ENCODE assay signal across 1 cellular context in the genomic region with DNA sequence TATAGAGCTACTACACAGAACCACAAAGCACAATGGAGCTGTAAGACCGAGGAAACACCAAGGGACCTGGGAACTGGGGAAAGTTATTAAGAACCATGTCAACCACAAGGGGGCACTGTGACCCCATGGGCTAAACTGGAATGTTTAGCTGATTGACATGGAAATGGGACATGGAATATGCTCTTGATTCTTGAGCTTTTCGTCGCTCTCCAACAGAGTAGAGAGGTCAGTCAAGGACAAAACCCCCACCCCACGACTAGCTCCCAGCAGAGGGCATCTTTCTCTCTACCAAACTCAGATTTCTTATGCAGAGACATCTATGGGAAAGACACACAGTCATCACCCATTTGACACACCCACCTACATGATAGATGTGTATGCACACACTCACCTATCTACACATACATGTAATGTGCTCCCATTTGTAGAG.
A peak's percentile ranks its signal among the peaks of the same experiment; 100 is the strongest.
TF ChIP-seq lines count a peak whose summit lies in the region.

No MANE protein-coding gene starts in this region.

TF ChIP-seq in HepG2, 621 proteins besides CTCF, POLR2A, EP300 and RAD21 (continued from another document and continues in another):
- TF ChIP-seq, protein P1, sequence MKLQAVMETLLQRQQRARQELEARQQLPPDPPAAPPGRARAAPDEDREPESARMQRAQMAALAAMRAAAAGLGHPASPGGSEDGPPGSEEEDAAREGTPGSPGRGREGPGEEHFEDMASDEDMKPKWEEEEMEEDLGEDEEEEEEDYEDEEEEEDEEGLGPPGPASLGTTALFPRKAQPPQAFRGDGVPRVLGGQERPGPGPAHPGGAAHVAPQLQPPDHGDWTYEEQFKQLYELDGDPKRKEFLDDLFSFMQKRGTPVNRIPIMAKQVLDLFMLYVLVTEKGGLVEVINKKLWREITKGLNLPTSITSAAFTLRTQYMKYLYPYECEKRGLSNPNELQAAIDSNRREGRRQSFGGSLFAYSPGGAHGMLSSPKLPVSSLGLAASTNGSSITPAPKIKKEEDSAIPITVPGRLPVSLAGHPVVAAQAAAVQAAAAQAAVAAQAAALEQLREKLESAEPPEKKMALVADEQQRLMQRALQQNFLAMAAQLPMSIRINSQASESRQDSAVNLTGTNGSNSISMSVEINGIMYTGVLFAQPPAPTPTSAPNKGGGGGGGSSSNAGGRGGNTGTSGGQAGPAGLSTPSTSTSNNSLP (IDR thresholded peaks at IDR 0.05; ENCODE audit: low read depth, low read length), result 0 out of 2 replicates have a peak, but pooled peaks have one; percentile 32
- TF ChIP-seq, protein P2, sequence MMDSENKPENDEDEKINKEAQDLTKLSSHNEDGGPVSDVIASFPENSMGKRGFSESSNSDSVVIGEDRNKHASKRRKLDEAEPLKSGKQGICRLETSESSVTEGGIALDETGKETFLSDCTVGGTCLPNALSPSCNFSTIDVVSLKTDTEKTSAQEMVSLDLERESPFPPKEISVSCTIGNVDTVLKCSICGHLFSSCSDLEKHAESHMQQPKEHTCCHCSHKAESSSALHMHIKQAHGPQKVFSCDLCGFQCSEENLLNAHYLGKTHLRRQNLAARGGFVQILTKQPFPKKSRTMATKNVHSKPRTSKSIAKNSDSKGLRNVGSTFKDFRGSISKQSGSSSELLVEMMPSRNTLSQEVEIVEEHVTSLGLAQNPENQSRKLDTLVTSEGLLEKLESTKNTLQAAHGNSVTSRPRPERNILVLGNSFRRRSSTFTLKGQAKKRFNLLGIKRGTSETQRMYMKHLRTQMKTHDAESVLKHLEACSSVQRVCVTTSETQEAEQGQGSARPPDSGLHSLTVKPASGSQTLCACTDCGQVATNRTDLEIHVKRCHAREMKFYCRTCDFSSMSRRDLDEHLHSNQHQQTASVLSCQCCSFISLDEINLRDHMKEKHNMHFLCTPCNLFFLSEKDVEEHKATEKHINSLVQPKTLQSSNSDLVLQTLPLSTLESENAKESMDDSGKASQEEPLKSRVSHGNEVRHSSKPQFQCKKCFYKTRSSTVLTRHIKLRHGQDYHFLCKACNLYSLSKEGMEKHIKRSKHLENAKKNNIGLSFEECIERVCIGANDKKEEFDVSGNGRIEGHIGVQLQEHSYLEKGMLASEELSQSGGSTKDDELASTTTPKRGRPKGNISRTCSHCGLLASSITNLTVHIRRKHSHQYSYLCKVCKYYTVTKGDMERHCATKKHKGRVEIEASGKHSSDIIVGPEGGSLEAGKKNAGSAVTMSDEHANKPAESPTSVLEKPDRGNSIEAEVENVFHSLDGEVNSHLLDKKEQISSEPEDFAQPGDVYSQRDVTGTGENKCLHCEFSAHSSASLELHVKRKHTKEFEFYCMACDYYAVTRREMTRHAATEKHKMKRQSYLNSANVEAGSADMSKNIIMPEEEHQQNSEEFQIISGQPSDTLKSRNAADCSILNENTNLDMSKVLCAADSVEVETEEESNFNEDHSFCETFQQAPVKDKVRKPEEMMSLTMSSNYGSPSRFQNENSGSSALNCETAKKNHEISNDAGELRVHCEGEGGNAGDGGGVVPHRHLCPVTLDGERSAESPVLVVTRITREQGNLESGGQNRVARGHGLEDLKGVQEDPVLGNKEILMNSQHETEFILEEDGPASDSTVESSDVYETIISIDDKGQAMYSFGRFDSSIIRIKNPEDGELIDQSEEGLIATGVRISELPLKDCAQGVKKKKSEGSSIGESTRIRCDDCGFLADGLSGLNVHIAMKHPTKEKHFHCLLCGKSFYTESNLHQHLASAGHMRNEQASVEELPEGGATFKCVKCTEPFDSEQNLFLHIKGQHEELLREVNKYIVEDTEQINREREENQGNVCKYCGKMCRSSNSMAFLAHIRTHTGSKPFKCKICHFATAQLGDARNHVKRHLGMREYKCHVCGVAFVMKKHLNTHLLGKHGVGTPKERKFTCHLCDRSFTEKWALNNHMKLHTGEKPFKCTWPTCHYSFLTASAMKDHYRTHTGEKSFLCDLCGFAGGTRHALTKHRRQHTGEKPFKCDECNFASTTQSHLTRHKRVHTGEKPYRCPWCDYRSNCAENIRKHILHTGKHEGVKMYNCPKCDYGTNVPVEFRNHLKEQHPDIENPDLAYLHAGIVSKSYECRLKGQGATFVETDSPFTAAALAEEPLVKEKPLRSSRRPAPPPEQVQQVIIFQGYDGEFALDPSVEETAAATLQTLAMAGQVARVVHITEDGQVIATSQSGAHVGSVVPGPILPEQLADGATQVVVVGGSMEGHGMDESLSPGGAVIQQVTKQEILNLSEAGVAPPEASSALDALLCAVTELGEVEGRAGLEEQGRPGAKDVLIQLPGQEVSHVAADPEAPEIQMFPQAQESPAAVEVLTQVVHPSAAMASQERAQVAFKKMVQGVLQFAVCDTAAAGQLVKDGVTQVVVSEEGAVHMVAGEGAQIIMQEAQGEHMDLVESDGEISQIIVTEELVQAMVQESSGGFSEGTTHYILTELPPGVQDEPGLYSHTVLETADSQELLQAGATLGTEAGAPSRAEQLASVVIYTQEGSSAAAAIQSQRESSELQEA (CRISPR knock-in tag; IDR thresholded peaks at IDR 0.05; ENCODE audit: not compliant biosample characterization), result no peak
- no peak for TF ChIP-seq CHCHD3 (CRISPR knock-in tag; IDR thresholded peaks at IDR 0.05)
- TF ChIP-seq REPIN1 (CRISPR knock-in tag; IDR thresholded peaks at IDR 0.05; ENCODE audit: borderline replicate concordance, low read depth), result no peak
- TF ChIP-seq, protein P3, sequence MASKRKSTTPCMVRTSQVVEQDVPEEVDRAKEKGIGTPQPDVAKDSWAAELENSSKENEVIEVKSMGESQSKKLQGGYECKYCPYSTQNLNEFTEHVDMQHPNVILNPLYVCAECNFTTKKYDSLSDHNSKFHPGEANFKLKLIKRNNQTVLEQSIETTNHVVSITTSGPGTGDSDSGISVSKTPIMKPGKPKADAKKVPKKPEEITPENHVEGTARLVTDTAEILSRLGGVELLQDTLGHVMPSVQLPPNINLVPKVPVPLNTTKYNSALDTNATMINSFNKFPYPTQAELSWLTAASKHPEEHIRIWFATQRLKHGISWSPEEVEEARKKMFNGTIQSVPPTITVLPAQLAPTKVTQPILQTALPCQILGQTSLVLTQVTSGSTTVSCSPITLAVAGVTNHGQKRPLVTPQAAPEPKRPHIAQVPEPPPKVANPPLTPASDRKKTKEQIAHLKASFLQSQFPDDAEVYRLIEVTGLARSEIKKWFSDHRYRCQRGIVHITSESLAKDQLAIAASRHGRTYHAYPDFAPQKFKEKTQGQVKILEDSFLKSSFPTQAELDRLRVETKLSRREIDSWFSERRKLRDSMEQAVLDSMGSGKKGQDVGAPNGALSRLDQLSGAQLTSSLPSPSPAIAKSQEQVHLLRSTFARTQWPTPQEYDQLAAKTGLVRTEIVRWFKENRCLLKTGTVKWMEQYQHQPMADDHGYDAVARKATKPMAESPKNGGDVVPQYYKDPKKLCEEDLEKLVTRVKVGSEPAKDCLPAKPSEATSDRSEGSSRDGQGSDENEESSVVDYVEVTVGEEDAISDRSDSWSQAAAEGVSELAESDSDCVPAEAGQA (IDR thresholded peaks at IDR 0.05; ENCODE audit: low read depth), result no peak
- TF ChIP-seq, protein P3 (CRISPR knock-in tag; IDR thresholded peaks at IDR 0.05; ENCODE audit: borderline replicate concordance), result no peak
- TF ChIP-seq ZBTB42 (CRISPR knock-in tag; IDR thresholded peaks at IDR 0.05), result no peak
- no peak for TF ChIP-seq NFRKB (IDR thresholded peaks at IDR 0.05)
- no peak for TF ChIP-seq ZNF552 (CRISPR knock-in tag; IDR thresholded peaks at IDR 0.05; ENCODE audit: borderline replicate concordance)
- TF ChIP-seq SIX1 (CRISPR knock-in tag; IDR thresholded peaks at IDR 0.05; ENCODE audit: borderline replicate concordance), result peak; percentile 38; the same call in 1 of the 2 replicates
- TF ChIP-seq ZNF331 (CRISPR knock-in tag; IDR thresholded peaks at IDR 0.05), result peak; percentile 64; the same call in 1 of the 2 replicates
- TF ChIP-seq, protein P4, sequence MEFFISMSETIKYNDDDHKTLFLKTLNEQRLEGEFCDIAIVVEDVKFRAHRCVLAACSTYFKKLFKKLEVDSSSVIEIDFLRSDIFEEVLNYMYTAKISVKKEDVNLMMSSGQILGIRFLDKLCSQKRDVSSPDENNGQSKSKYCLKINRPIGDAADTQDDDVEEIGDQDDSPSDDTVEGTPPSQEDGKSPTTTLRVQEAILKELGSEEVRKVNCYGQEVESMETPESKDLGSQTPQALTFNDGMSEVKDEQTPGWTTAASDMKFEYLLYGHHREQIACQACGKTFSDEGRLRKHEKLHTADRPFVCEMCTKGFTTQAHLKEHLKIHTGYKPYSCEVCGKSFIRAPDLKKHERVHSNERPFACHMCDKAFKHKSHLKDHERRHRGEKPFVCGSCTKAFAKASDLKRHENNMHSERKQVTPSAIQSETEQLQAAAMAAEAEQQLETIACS (CRISPR knock-in tag; IDR thresholded peaks at IDR 0.05), result no peak
- TF ChIP-seq GATAD1 (CRISPR knock-in tag; IDR thresholded peaks at IDR 0.05), result peak; percentile 57
- TF ChIP-seq HMG20B (CRISPR knock-in tag; conservative IDR thresholded peaks at IDR 0.05), result 0 out of 2 replicates have a peak, but pooled peaks have one; percentile 44
- TF ChIP-seq ZNF619 (CRISPR knock-in tag; IDR thresholded peaks at IDR 0.05), result 0 out of 2 replicates have a peak, but pooled peaks have one; percentile 65
- no peak for TF ChIP-seq ZNF549 (CRISPR knock-in tag; IDR thresholded peaks at IDR 0.05)
- TF ChIP-seq ZNF235 (CRISPR knock-in tag; IDR thresholded peaks at IDR 0.05; ENCODE audit: borderline replicate concordance), result no peak
- no peak for TF ChIP-seq IRX3 (CRISPR knock-in tag; IDR thresholded peaks at IDR 0.05; ENCODE audit: borderline replicate concordance, low read depth)
- peak; percentile 25; the same call in 1 of the 2 replicates for TF ChIP-seq HOXA3 (CRISPR knock-in tag; IDR thresholded peaks at IDR 0.05)
- no peak for TF ChIP-seq ZNF30 (CRISPR knock-in tag; IDR thresholded peaks at IDR 0.05)
- peak; percentile 23; the same call in 1 of the 2 replicates for TF ChIP-seq CBX5 (CRISPR knock-in tag; IDR thresholded peaks at IDR 0.05; ENCODE audit: borderline replicate concordance)
- peak; percentile 51; the same call in 1 of the 2 replicates for TF ChIP-seq ZNF772 (CRISPR knock-in tag; IDR thresholded peaks at IDR 0.05)
- TF ChIP-seq ZNF501 (CRISPR knock-in tag; IDR thresholded peaks at IDR 0.05), result no peak
- TF ChIP-seq ZNF260 (CRISPR knock-in tag; IDR thresholded peaks at IDR 0.05; ENCODE audit: borderline replicate concordance, low read depth), result no peak
- TF ChIP-seq ARNT (IDR thresholded peaks at IDR 0.05), result no peak
- peak; percentile 39 for TF ChIP-seq NR2F6 (IDR thresholded peaks at IDR 0.05)
- TF ChIP-seq NR2F6 (CRISPR knock-in tag; IDR thresholded peaks at IDR 0.05), result peak; percentile 52; the same call in 1 of the 2 replicates
- no peak for TF ChIP-seq ZNF350 (CRISPR knock-in tag; IDR thresholded peaks at IDR 0.05; ENCODE audit: borderline replicate concordance, low read depth)
- TF ChIP-seq MIER2 (CRISPR knock-in tag; IDR thresholded peaks at IDR 0.05), result peak; percentile 61; the same call in 1 of the 2 replicates
- TF ChIP-seq ZC3H4 (CRISPR knock-in tag; IDR thresholded peaks at IDR 0.05; ENCODE audit: borderline replicate concordance), result peak; percentile 14; the same call in 1 of the 2 replicates
- peak; percentile 87; the same call in 1 of the 2 replicates for TF ChIP-seq ZNF567 (CRISPR knock-in tag; IDR thresholded peaks at IDR 0.05; ENCODE audit: borderline replicate concordance)
- TF ChIP-seq, protein P5, sequence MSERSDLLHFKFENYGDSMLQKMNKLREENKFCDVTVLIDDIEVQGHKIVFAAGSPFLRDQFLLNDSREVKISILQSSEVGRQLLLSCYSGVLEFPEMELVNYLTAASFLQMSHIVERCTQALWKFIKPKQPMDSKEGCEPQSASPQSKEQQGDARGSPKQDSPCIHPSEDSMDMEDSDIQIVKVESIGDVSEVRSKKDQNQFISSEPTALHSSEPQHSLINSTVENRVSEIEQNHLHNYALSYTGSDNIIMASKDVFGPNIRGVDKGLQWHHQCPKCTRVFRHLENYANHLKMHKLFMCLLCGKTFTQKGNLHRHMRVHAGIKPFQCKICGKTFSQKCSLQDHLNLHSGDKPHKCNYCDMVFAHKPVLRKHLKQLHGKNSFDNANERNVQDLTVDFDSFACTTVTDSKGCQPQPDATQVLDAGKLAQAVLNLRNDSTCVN (CRISPR knock-in tag; IDR thresholded peaks at IDR 0.05; ENCODE audit: borderline replicate concordance), result no peak
- TF ChIP-seq ZKSCAN8 (CRISPR knock-in tag; IDR thresholded peaks at IDR 0.05; ENCODE audit: borderline replicate concordance), result peak; percentile 67; the same call in 1 of the 2 replicates
- TF ChIP-seq, protein P6, sequence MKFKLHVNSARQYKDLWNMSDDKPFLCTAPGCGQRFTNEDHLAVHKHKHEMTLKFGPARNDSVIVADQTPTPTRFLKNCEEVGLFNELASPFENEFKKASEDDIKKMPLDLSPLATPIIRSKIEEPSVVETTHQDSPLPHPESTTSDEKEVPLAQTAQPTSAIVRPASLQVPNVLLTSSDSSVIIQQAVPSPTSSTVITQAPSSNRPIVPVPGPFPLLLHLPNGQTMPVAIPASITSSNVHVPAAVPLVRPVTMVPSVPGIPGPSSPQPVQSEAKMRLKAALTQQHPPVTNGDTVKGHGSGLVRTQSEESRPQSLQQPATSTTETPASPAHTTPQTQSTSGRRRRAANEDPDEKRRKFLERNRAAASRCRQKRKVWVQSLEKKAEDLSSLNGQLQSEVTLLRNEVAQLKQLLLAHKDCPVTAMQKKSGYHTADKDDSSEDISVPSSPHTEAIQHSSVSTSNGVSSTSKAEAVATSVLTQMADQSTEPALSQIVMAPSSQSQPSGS (CRISPR knock-in tag; IDR thresholded peaks at IDR 0.05), result peak; percentile 61
- no peak for TF ChIP-seq ATF7-NPFF (CRISPR knock-in tag; IDR thresholded peaks at IDR 0.05; ENCODE audit: low read depth)
- no peak for TF ChIP-seq ZC3H13 (CRISPR knock-in tag; IDR thresholded peaks at IDR 0.05)
- peak; percentile 68; the same call in 1 of the 2 replicates for TF ChIP-seq SIN3B (IDR thresholded peaks at IDR 0.05; ENCODE audit: low read length)
- peak; percentile 75; the same call in 1 of the 2 replicates for TF ChIP-seq KLF9 (CRISPR knock-in tag; IDR thresholded peaks at IDR 0.05; ENCODE audit: low read depth)
